In genomic region chr1:172002725-172003345, GRCh38 we compare ENCODE assay signal across 8 cellular contexts.
DNase-seq lines count a peak whose midpoint lies in the region; ATAC-seq and TF ChIP-seq lines count a peak whose summit lies in the region.

No MANE protein-coding gene starts in this region.

- 2 to 5% methylated on average over 3 of the region's 3 CpGs for WGBS in tibial nerve, 2 donors

- TF ChIP-seq POLR2A in tibial nerve (IDR thresholded peaks at IDR 0.05): no peak

- ATAC-seq in HG02763 (IDR thresholded peaks at IDR 0.05; ENCODE audit: unreplicated experiment): no peak

- TF ChIP-seq CTCF in BE2C (IDR thresholded peaks at IDR 0.05; ENCODE audit: low read depth, low read length) (peak; percentile 86), tibial nerve (IDR thresholded peaks at IDR 0.05) (peak; percentile 56 to 70 (median 66))

- peak overlapping the region in 1 of 4 donors; percentile 2 for H3K27ac ChIP-seq in tibial nerve

- H3K27me3 ChIP-seq in BE2C: no peaks in the 10 kb centered on the region
- no peaks in the 10 kb centered on the region for H3K27me3 ChIP-seq in tibial nerve

- H3K9me3 ChIP-seq in BE2C (no peaks in the 10 kb centered on the region), tibial nerve (no peaks in the 10 kb centered on the region)

- no peaks in the 10 kb centered on the region for H3K4me1 ChIP-seq in BE2C
- H3K4me1 ChIP-seq in tibial nerve: peaks cover 0 to 16% (median 0%) of the 10 kb centered on the region in 4 donors

- DNase-seq in BE2C (peak; percentile 19), ELR (ENCODE audit: low read depth) (peak; percentile 74), NCI-H2107 treated with DMSO at 0.1 percent for 48 hours (lab: John Stamatoyannopoulos, UW; ENCODE audit: unreplicated experiment) (peak; percentile 41), amniotic epithelial cell (ENCODE audit: low read depth) (peak; percentile 66), inferior parietal cortex (ENCODE audit: extremely low spot score) (peak; percentile 80), tibial nerve (ENCODE audit: low spot score in 2 of 2) (peak in 1 of 2 donors; percentile 52), NCI-H2029 treated with DMSO at 0.1 percent for 48 hours (lab: John Stamatoyannopoulos, UW) (no peak)

- H3K36me3 ChIP-seq in BE2C (no peaks in the 10 kb centered on the region), tibial nerve (no peaks in the 10 kb centered on the region)

- no peak overlapping the region for H3K4me3 ChIP-seq in BE2C (ENCODE audit: low read depth, low read length)
- no peak overlapping the region for H3K4me3 ChIP-seq in tibial nerve

- no peak for TF ChIP-seq EP300 in tibial nerve (IDR thresholded peaks at IDR 0.05)
